ENCODE assay signal across 1 cellular context in the genomic region with DNA sequence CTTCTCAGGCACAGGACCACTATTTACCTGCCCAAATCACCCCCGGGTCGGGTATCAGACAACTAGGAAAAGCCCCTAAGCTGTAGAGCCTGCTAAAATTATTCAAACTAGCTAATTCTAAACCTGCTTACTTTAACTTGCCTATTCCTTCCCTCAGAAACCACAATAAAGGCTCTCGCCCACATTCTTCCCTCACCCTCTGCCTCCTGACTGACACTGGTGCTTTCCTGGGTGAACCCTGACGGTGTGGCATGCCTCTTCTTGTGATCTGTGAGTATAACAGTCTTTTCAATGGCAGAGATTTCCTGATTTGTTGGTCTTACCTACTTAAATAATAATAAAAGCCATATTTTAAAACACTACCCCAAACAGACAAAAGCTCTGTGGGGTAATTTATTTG.
TF ChIP-seq lines count a peak whose summit lies in the region.

No MANE protein-coding gene starts in this region.

TF ChIP-seq in H1, 55 proteins besides CTCF, POLR2A, EP300 and RAD21:
- TF ChIP-seq FOSL1 (IDR thresholded peaks at IDR 0.05; ENCODE audit: insufficient read depth, low read depth, low read length) = no peak
- no peak for TF ChIP-seq RBBP5 (IDR thresholded peaks at IDR 0.05; ENCODE audit: borderline replicate concordance, low read depth, low read length)
- TF ChIP-seq CTBP2 (IDR thresholded peaks at IDR 0.05; ENCODE audit: borderline replicate concordance, insufficient read depth, insufficient read length, low read length) = no peak
- TF ChIP-seq NRF1 (IDR thresholded peaks at IDR 0.05; ENCODE audit: low read depth, low read length) = no peak
- TF ChIP-seq, protein P1, sequence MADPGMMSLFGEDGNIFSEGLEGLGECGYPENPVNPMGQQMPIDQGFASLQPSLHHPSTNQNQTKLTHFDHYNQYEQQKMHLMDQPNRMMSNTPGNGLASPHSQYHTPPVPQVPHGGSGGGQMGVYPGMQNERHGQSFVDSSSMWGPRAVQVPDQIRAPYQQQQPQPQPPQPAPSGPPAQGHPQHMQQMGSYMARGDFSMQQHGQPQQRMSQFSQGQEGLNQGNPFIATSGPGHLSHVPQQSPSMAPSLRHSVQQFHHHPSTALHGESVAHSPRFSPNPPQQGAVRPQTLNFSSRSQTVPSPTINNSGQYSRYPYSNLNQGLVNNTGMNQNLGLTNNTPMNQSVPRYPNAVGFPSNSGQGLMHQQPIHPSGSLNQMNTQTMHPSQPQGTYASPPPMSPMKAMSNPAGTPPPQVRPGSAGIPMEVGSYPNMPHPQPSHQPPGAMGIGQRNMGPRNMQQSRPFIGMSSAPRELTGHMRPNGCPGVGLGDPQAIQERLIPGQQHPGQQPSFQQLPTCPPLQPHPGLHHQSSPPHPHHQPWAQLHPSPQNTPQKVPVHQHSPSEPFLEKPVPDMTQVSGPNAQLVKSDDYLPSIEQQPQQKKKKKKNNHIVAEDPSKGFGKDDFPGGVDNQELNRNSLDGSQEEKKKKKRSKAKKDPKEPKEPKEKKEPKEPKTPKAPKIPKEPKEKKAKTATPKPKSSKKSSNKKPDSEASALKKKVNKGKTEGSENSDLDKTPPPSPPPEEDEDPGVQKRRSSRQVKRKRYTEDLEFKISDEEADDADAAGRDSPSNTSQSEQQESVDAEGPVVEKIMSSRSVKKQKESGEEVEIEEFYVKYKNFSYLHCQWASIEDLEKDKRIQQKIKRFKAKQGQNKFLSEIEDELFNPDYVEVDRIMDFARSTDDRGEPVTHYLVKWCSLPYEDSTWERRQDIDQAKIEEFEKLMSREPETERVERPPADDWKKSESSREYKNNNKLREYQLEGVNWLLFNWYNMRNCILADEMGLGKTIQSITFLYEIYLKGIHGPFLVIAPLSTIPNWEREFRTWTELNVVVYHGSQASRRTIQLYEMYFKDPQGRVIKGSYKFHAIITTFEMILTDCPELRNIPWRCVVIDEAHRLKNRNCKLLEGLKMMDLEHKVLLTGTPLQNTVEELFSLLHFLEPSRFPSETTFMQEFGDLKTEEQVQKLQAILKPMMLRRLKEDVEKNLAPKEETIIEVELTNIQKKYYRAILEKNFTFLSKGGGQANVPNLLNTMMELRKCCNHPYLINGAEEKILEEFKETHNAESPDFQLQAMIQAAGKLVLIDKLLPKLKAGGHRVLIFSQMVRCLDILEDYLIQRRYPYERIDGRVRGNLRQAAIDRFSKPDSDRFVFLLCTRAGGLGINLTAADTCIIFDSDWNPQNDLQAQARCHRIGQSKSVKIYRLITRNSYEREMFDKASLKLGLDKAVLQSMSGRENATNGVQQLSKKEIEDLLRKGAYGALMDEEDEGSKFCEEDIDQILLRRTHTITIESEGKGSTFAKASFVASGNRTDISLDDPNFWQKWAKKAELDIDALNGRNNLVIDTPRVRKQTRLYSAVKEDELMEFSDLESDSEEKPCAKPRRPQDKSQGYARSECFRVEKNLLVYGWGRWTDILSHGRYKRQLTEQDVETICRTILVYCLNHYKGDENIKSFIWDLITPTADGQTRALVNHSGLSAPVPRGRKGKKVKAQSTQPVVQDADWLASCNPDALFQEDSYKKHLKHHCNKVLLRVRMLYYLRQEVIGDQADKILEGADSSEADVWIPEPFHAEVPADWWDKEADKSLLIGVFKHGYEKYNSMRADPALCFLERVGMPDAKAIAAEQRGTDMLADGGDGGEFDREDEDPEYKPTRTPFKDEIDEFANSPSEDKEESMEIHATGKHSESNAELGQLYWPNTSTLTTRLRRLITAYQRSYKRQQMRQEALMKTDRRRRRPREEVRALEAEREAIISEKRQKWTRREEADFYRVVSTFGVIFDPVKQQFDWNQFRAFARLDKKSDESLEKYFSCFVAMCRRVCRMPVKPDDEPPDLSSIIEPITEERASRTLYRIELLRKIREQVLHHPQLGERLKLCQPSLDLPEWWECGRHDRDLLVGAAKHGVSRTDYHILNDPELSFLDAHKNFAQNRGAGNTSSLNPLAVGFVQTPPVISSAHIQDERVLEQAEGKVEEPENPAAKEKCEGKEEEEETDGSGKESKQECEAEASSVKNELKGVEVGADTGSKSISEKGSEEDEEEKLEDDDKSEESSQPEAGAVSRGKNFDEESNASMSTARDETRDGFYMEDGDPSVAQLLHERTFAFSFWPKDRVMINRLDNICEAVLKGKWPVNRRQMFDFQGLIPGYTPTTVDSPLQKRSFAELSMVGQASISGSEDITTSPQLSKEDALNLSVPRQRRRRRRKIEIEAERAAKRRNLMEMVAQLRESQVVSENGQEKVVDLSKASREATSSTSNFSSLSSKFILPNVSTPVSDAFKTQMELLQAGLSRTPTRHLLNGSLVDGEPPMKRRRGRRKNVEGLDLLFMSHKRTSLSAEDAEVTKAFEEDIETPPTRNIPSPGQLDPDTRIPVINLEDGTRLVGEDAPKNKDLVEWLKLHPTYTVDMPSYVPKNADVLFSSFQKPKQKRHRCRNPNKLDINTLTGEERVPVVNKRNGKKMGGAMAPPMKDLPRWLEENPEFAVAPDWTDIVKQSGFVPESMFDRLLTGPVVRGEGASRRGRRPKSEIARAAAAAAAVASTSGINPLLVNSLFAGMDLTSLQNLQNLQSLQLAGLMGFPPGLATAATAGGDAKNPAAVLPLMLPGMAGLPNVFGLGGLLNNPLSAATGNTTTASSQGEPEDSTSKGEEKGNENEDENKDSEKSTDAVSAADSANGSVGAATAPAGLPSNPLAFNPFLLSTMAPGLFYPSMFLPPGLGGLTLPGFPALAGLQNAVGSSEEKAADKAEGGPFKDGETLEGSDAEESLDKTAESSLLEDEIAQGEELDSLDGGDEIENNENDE (IDR thresholded peaks at IDR 0.05; ENCODE audit: insufficient replicate concordance, low read length) = no peak
- no peak for TF ChIP-seq RFX5 (IDR thresholded peaks at IDR 0.05; ENCODE audit: borderline replicate concordance, low read depth, low read length)
- TF ChIP-seq CHD2 (IDR thresholded peaks at IDR 0.05; ENCODE audit: low read length) = no peak
- no peak for TF ChIP-seq KDM5A (IDR thresholded peaks at IDR 0.05; ENCODE audit: low read length)
- TF ChIP-seq CREB1 (IDR thresholded peaks at IDR 0.05) = no peak
